ENCODE assay signal across 1 cellular context in genomic region chr5:169637085-169637855, GRCh38.
TF ChIP-seq lines count a peak whose summit lies in the region.

Gene DOCK2, plus strand, starts transcription at chr5:169637275. Its CDS starts 52 bp downstream, at chr5:169637327.

TF ChIP-seq in K562, 482 proteins besides CTCF, POLR2A, EP300 and RAD21 (continued from another document and continues in another):
- peak; percentile 56; the same call in 1 of the 2 replicates for TF ChIP-seq FOXP1 (CRISPR knock-in tag; IDR thresholded peaks at IDR 0.05)
- peak; percentile 78 for TF ChIP-seq POLR2G (IDR thresholded peaks at IDR 0.05; ENCODE audit: low read depth, low read length)
- no peak for TF ChIP-seq PML (IDR thresholded peaks at IDR 0.05; ENCODE audit: low read length)
- TF ChIP-seq TRIM25 (IDR thresholded peaks at IDR 0.05; ENCODE audit: borderline replicate concordance) = no peak
- no peak for TF ChIP-seq SRSF1 (IDR thresholded peaks at IDR 0.05; ENCODE audit: low read depth, low read length)
- no peak for TF ChIP-seq HNRNPK (IDR thresholded peaks at IDR 0.05; ENCODE audit: low read depth, low read length, poor library complexity, severe bottlenecking)
- no peak for TF ChIP-seq NFE2L1 (tag; IDR thresholded peaks at IDR 0.05; ENCODE audit: borderline replicate concordance, low read depth)
- TF ChIP-seq NCOA6 (IDR thresholded peaks at IDR 0.05) = no peak
- TF ChIP-seq, protein P1, sequence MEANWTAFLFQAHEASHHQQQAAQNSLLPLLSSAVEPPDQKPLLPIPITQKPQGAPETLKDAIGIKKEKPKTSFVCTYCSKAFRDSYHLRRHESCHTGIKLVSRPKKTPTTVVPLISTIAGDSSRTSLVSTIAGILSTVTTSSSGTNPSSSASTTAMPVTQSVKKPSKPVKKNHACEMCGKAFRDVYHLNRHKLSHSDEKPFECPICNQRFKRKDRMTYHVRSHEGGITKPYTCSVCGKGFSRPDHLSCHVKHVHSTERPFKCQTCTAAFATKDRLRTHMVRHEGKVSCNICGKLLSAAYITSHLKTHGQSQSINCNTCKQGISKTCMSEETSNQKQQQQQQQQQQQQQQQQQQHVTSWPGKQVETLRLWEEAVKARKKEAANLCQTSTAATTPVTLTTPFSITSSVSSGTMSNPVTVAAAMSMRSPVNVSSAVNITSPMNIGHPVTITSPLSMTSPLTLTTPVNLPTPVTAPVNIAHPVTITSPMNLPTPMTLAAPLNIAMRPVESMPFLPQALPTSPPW (CRISPR knock-in tag; IDR thresholded peaks at IDR 0.05) = peak; percentile 73
- TF ChIP-seq SLC30A9 (CRISPR knock-in tag; IDR thresholded peaks at IDR 0.05) = no peak
- no peak for TF ChIP-seq CREB1 (IDR thresholded peaks at IDR 0.05)
- TF ChIP-seq CREB1 (CRISPR knock-in tag; IDR thresholded peaks at IDR 0.05) = no peak
- no peak for TF ChIP-seq ILF3 (IDR thresholded peaks at IDR 0.05; ENCODE audit: borderline replicate concordance)
- TF ChIP-seq SAFB2 (IDR thresholded peaks at IDR 0.05; ENCODE audit: borderline replicate concordance, low read depth, low read length, severe bottlenecking) = no peak
- TF ChIP-seq, protein P2, sequence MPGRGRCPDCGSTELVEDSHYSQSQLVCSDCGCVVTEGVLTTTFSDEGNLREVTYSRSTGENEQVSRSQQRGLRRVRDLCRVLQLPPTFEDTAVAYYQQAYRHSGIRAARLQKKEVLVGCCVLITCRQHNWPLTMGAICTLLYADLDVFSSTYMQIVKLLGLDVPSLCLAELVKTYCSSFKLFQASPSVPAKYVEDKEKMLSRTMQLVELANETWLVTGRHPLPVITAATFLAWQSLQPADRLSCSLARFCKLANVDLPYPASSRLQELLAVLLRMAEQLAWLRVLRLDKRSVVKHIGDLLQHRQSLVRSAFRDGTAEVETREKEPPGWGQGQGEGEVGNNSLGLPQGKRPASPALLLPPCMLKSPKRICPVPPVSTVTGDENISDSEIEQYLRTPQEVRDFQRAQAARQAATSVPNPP (IDR thresholded peaks at IDR 0.05; ENCODE audit: borderline replicate concordance, insufficient read depth, insufficient read length) = no peak
- TF ChIP-seq KLF1 (tag; IDR thresholded peaks at IDR 0.05) = no peak
- TF ChIP-seq ZC3H4 (CRISPR knock-in tag; IDR thresholded peaks at IDR 0.05; ENCODE audit: borderline replicate concordance) = no peak
- TF ChIP-seq HDAC8 (tag; IDR thresholded peaks at IDR 0.05) = no peak
- no peak for TF ChIP-seq MAFF (IDR thresholded peaks at IDR 0.05; ENCODE audit: low read length)
- no peak for TF ChIP-seq PKNOX1 (IDR thresholded peaks at IDR 0.05)
- no peak for TF ChIP-seq CTCFL (IDR thresholded peaks at IDR 0.05; ENCODE audit: borderline replicate concordance, insufficient read depth, low read depth, low read length, poor library complexity, severe bottlenecking)
- TF ChIP-seq ETV6 (IDR thresholded peaks at IDR 0.05; ENCODE audit: borderline replicate concordance in 1 of 2, low read depth in 2 of 2, low read length in 1 of 2) = no peak
- peak; percentile 57; the same call in 1 of the 2 replicates for TF ChIP-seq ETV6 (CRISPR knock-in tag; IDR thresholded peaks at IDR 0.05; ENCODE audit: borderline replicate concordance)
- no peak for TF ChIP-seq NCOA2 (IDR thresholded peaks at IDR 0.05; ENCODE audit: partially characterized antibody in 2 of 2)
- no peak for TF ChIP-seq DEAF1 (CRISPR knock-in tag; IDR thresholded peaks at IDR 0.05)
- no peak for TF ChIP-seq TCF7 (IDR thresholded peaks at IDR 0.05; ENCODE audit: borderline replicate concordance)
- TF ChIP-seq MTA3 (IDR thresholded peaks at IDR 0.05; ENCODE audit: borderline replicate concordance) = 0 out of 2 replicates have a peak, but pooled peaks have one; percentile 24
- no peak for TF ChIP-seq KLF6 (CRISPR knock-in tag; IDR thresholded peaks at IDR 0.05; ENCODE audit: borderline replicate concordance)
- TF ChIP-seq E2F5 (CRISPR knock-in tag; IDR thresholded peaks at IDR 0.05) = 0 out of 2 replicates have a peak, but pooled peaks have one; percentile 74
- TF ChIP-seq ZFP36 (IDR thresholded peaks at IDR 0.05; ENCODE audit: low read depth, low read length, partially characterized antibody) = no peak
- no peak for TF ChIP-seq BCLAF1 (IDR thresholded peaks at IDR 0.05; ENCODE audit: borderline replicate concordance in 1 of 2, control insufficient read depth in 1 of 2, low read depth in 2 of 2, low read length in 1 of 2)
- no peak for TF ChIP-seq POLR2H (tag; IDR thresholded peaks at IDR 0.05; ENCODE audit: low read depth)
- TF ChIP-seq, protein P3, sequence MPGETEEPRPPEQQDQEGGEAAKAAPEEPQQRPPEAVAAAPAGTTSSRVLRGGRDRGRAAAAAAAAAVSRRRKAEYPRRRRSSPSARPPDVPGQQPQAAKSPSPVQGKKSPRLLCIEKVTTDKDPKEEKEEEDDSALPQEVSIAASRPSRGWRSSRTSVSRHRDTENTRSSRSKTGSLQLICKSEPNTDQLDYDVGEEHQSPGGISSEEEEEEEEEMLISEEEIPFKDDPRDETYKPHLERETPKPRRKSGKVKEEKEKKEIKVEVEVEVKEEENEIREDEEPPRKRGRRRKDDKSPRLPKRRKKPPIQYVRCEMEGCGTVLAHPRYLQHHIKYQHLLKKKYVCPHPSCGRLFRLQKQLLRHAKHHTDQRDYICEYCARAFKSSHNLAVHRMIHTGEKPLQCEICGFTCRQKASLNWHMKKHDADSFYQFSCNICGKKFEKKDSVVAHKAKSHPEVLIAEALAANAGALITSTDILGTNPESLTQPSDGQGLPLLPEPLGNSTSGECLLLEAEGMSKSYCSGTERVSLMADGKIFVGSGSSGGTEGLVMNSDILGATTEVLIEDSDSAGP (CRISPR knock-in tag; IDR thresholded peaks at IDR 0.05) = no peak
- TF ChIP-seq SP1 (CRISPR knock-in tag; IDR thresholded peaks at IDR 0.05) = peak; percentile 57; the same call in 1 of the 2 replicates
- TF ChIP-seq E2F3 (CRISPR knock-in tag; IDR thresholded peaks at IDR 0.05) = peak; percentile 61; the same call in 1 of the 2 replicates
- peak; percentile 33; the same call in 1 of the 2 replicates for TF ChIP-seq ETV5 (CRISPR knock-in tag; IDR thresholded peaks at IDR 0.05; ENCODE audit: low read depth)
- TF ChIP-seq TFAM (CRISPR knock-in tag; conservative IDR thresholded peaks at IDR 0.05) = no peak
- 0 out of 4 replicates have a peak, but pooled peaks of 1 of the 2 experiments have one; percentile 29 for TF ChIP-seq ZNF639 (CRISPR knock-in tag; conservative IDR thresholded peaks at IDR 0.05 in 1 of 2, IDR thresholded peaks at IDR 0.05 in 1 of 2)
- no peak for TF ChIP-seq CBX5 (IDR thresholded peaks at IDR 0.05; ENCODE audit: borderline replicate concordance, low read depth)
- TF ChIP-seq ZKSCAN1 (IDR thresholded peaks at IDR 0.05; ENCODE audit: low read depth, low read length) = no peak
- no peak for TF ChIP-seq SMARCA5 (IDR thresholded peaks at IDR 0.05)
- TF ChIP-seq, protein P4, sequence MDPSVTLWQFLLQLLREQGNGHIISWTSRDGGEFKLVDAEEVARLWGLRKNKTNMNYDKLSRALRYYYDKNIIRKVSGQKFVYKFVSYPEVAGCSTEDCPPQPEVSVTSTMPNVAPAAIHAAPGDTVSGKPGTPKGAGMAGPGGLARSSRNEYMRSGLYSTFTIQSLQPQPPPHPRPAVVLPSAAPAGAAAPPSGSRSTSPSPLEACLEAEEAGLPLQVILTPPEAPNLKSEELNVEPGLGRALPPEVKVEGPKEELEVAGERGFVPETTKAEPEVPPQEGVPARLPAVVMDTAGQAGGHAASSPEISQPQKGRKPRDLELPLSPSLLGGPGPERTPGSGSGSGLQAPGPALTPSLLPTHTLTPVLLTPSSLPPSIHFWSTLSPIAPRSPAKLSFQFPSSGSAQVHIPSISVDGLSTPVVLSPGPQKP (CRISPR knock-in tag; IDR thresholded peaks at IDR 0.05) = no peak
- TF ChIP-seq CGGBP1 (CRISPR knock-in tag; IDR thresholded peaks at IDR 0.05) = no peak
- TF ChIP-seq TEAD2 (tag; IDR thresholded peaks at IDR 0.05) = no peak
- peak; percentile 79 for TF ChIP-seq SPI1 (IDR thresholded peaks at IDR 0.05; ENCODE audit: borderline replicate concordance, low read depth, low read length)
- no peak for TF ChIP-seq MCM3 (IDR thresholded peaks at IDR 0.05)
- TF ChIP-seq NR2C2 (CRISPR knock-in tag; IDR thresholded peaks at IDR 0.05) = peak; percentile 68; the same call in 1 of the 2 replicates
- peak; percentile 78 for TF ChIP-seq NR2C2 (tag; IDR thresholded peaks at IDR 0.05)
